In genomic region chr17:29615492-29616299, GRCh38 we compare ENCODE assay signal across 1 cellular context.
TF ChIP-seq lines count a peak whose summit lies in the region.

No MANE protein-coding gene starts in this region.

TF ChIP-seq in HepG2, 621 proteins besides CTCF, POLR2A, EP300 and RAD21 (continued from another document and continues in another):
- no peak for TF ChIP-seq PAWR (CRISPR knock-in tag; IDR thresholded peaks at IDR 0.05; ENCODE audit: borderline replicate concordance)
- TF ChIP-seq TFDP1 (CRISPR knock-in tag; IDR thresholded peaks at IDR 0.05; ENCODE audit: borderline replicate concordance): peak; percentile 68; the same call in 1 of the 2 replicates
- TF ChIP-seq HMGXB3 (CRISPR knock-in tag; IDR thresholded peaks at IDR 0.05; ENCODE audit: borderline replicate concordance): no peak
- no peak for TF ChIP-seq NR2F1 (CRISPR knock-in tag; IDR thresholded peaks at IDR 0.05)
- 0 out of 2 replicates have a peak, but pooled peaks have one; percentile 56 for TF ChIP-seq ZNF275 (CRISPR knock-in tag; IDR thresholded peaks at IDR 0.05; ENCODE audit: borderline replicate concordance)
- TF ChIP-seq MEIS1 (CRISPR knock-in tag; IDR thresholded peaks at IDR 0.05; ENCODE audit: borderline replicate concordance): peak; percentile 58; the same call in 1 of the 2 replicates
- TF ChIP-seq UBTF (CRISPR knock-in tag; IDR thresholded peaks at IDR 0.05): peak; percentile 66
- peak; percentile 85; the same call in 1 of the 2 replicates for TF ChIP-seq ZNF441 (CRISPR knock-in tag; IDR thresholded peaks at IDR 0.05; ENCODE audit: borderline replicate concordance)
- TF ChIP-seq KDM5B (CRISPR knock-in tag; IDR thresholded peaks at IDR 0.05; ENCODE audit: borderline replicate concordance): no peak; the same call in none of the 2 replicates
- peak; percentile 47 for TF ChIP-seq RBFOX2 (IDR thresholded peaks at IDR 0.05; ENCODE audit: low read depth, low read length)
- 0 out of 2 replicates have a peak, but pooled peaks have one; percentile 24 for TF ChIP-seq ZNF136 (CRISPR knock-in tag; IDR thresholded peaks at IDR 0.05; ENCODE audit: low read depth)
- peak; percentile 84 for TF ChIP-seq ZFX (CRISPR knock-in tag; IDR thresholded peaks at IDR 0.05; ENCODE audit: low read depth)
- TF ChIP-seq IRF9 (CRISPR knock-in tag; IDR thresholded peaks at IDR 0.05; ENCODE audit: borderline replicate concordance): no peak
- TF ChIP-seq JUN (CRISPR knock-in tag; IDR thresholded peaks at IDR 0.05): no peak
- TF ChIP-seq ZBTB7B (CRISPR knock-in tag; IDR thresholded peaks at IDR 0.05): peak; percentile 52; the same call in 1 of the 2 replicates
- TF ChIP-seq KLF11 (CRISPR knock-in tag; IDR thresholded peaks at IDR 0.05): no peak
- no peak for TF ChIP-seq SNRNP70 (IDR thresholded peaks at IDR 0.05; ENCODE audit: low read depth, low read length)
- TF ChIP-seq FOXM1 (CRISPR knock-in tag; IDR thresholded peaks at IDR 0.05): no peak
- peak; percentile 31; the same call in 1 of the 2 replicates for TF ChIP-seq ZNF430 (CRISPR knock-in tag; IDR thresholded peaks at IDR 0.05)
- TF ChIP-seq SIX1 (CRISPR knock-in tag; IDR thresholded peaks at IDR 0.05; ENCODE audit: borderline replicate concordance): no peak
- no peak for TF ChIP-seq ZBTB34 (CRISPR knock-in tag; IDR thresholded peaks at IDR 0.05)
- TF ChIP-seq ZNF333 (CRISPR knock-in tag; IDR thresholded peaks at IDR 0.05; ENCODE audit: borderline replicate concordance): peak; percentile 86
- TF ChIP-seq ZBTB8A (CRISPR knock-in tag; IDR thresholded peaks at IDR 0.05; ENCODE audit: borderline replicate concordance, low read depth): no peak
- peak; percentile 70 for TF ChIP-seq AGO1 (IDR thresholded peaks at IDR 0.05; ENCODE audit: low read depth, low read length, poor library complexity, severe bottlenecking)
- no peak for TF ChIP-seq TIGD3 (CRISPR knock-in tag; IDR thresholded peaks at IDR 0.05; ENCODE audit: borderline replicate concordance)
- TF ChIP-seq PTBP1 (IDR thresholded peaks at IDR 0.05; ENCODE audit: low read depth, low read length, poor library complexity, severe bottlenecking): no peak
- no peak for TF ChIP-seq CBX2 (IDR thresholded peaks at IDR 0.05; ENCODE audit: low read depth, low read length)
- TF ChIP-seq CBX2 (CRISPR knock-in tag; IDR thresholded peaks at IDR 0.05; ENCODE audit: low read depth): no peak
- TF ChIP-seq TBX2 (CRISPR knock-in tag; IDR thresholded peaks at IDR 0.05; ENCODE audit: borderline replicate concordance): peak; percentile 8; the same call in 1 of the 2 replicates
- no peak for TF ChIP-seq MNT (IDR thresholded peaks at IDR 0.05)
- TF ChIP-seq ZNF687 (CRISPR knock-in tag; IDR thresholded peaks at IDR 0.05): peak; percentile 95
- TF ChIP-seq ZNF746 (CRISPR knock-in tag; IDR thresholded peaks at IDR 0.05): peak; percentile 36; the same call in 1 of the 2 replicates
- peak; percentile 54; the same call in 1 of the 2 replicates for TF ChIP-seq ZNF784 (CRISPR knock-in tag; IDR thresholded peaks at IDR 0.05; ENCODE audit: borderline replicate concordance)
- TF ChIP-seq CENPBD1 (CRISPR knock-in tag; IDR thresholded peaks at IDR 0.05; ENCODE audit: borderline replicate concordance, low read depth): no peak
- TF ChIP-seq ZNF883 (CRISPR knock-in tag; IDR thresholded peaks at IDR 0.05; ENCODE audit: not compliant biosample characterization): peak; percentile 51
- TF ChIP-seq ZNF431 (CRISPR knock-in tag; IDR thresholded peaks at IDR 0.05; ENCODE audit: borderline replicate concordance, low read depth): no peak
- no peak for TF ChIP-seq SOX6 (IDR thresholded peaks at IDR 0.05)
- TF ChIP-seq SOX6 (CRISPR knock-in tag; IDR thresholded peaks at IDR 0.05): peak; percentile 56
- TF ChIP-seq MAFF (IDR thresholded peaks at IDR 0.05; ENCODE audit: low read depth, low read length): no peak
- no peak for TF ChIP-seq ZBTB3 (CRISPR knock-in tag; IDR thresholded peaks at IDR 0.05; ENCODE audit: borderline replicate concordance, low read depth)
